8 cellular contexts compared by ENCODE assay signal in genomic region chr9:107638922-107639321, GRCh38.
DNase-seq lines count a peak whose midpoint lies in the region; ATAC-seq and TF ChIP-seq lines count a peak whose summit lies in the region.

No MANE protein-coding gene starts in this region.

- H2BK120ac ChIP-seq in IMR-90 (ENCODE audit: low read depth, low read length) = peak overlapping the region; percentile 76; the same call in 1 of the 2 replicates

- dilution Hi-C loops in IMR-90 (cut with HindIII; ENCODE audit: low sequenced_read_pairs, unreplicated experiment) = no loop called here

- H4K5ac ChIP-seq in IMR-90 (ENCODE audit: low read depth, low read length) = peak overlapping the region; percentile 52

- peak overlapping the region; percentile 85; the same call in 1 of the 2 replicates for H3K56ac ChIP-seq in IMR-90 (ENCODE audit: extremely low read depth, insufficient read depth, low read length)

- peak overlapping the region; percentile 47 for H3K23ac ChIP-seq in IMR-90 (ENCODE audit: low read depth, low read length)

- CTCF ChIA-PET in IMR-90 (lab: Yijun Ruan, JAX) = interaction anchor here (0.7 kb wide), 1 partner anchor 169 kb away, joined by 3 read pairs; no protein-coding TSS in a partner anchor

- H4K20me1 ChIP-seq in IMR-90 (ENCODE audit: insufficient read depth, low read length) = no peaks in the 10 kb centered on the region

- H3K9me3 ChIP-seq in IMR-90 (ENCODE audit: control insufficient read depth, insufficient read depth, low read length) (no peaks in the 10 kb centered on the region), spleen (no peaks in the 10 kb centered on the region)

- peak overlapping the region; percentile 70; the same call in 1 of the 2 replicates for H2BK20ac ChIP-seq in IMR-90 (ENCODE audit: low read depth, low read length)

- H3K14ac ChIP-seq in IMR-90 (replicated peaks; ENCODE audit: low read depth, low read length) = peak overlapping the region; percentile 29; the same call in 1 of the 2 replicates

- H3K4ac ChIP-seq in IMR-90 (ENCODE audit: low read depth, low read length) = peak overlapping the region; percentile 80; the same call in 1 of the 2 replicates

- H3K27me3 ChIP-seq in IMR-90 (ENCODE audit: control insufficient read depth, insufficient read depth, low read length) (no peaks in the 10 kb centered on the region), spleen (replicated peaks in 1 of 7) (peaks cover 0 to 12% (median 0%) of the 10 kb centered on the region in 7 donors)

- TF ChIP-seq CTCF in IMR-90 (conservative IDR thresholded peaks at IDR 0.05; ENCODE audit: low read depth, low read length) = no peak
- TF ChIP-seq CTCF in spleen (IDR thresholded peaks at IDR 0.05 in 8 of 11, conservative IDR thresholded peaks at IDR 0.05 in 3 of 11) = no peak

- H3K9me1 ChIP-seq in IMR-90 (ENCODE audit: insufficient read depth, low read length) = peaks cover 14% of the 10 kb centered on the region; the same call in 1 of the 2 replicates

- ATAC-seq in IMR-90 (ENCODE audit: low read depth) (no peak), left cardiac atrium (peak in 1 of 2 donors; percentile 25), HG02759 (IDR thresholded peaks at IDR 0.05; ENCODE audit: unreplicated experiment) (no peak)

- no peaks in the 10 kb centered on the region for H3K79me1 ChIP-seq in IMR-90 (ENCODE audit: low read depth in 1 of 2, low read length in 2 of 2)

- H2BK5ac ChIP-seq in IMR-90 (ENCODE audit: low read depth, low read length, poor library complexity, severe bottlenecking) = peak overlapping the region; percentile 78

- H2AFZ ChIP-seq in IMR-90 (replicated peaks; ENCODE audit: low read length, poor library complexity) = peak overlapping the region; percentile 70

- peak overlapping the region; percentile 35; the same call in 1 of the 2 replicates for H4K91ac ChIP-seq in IMR-90 (ENCODE audit: insufficient read depth, low read depth, low read length)

- H3K4me3 ChIP-seq in IMR-90 (ENCODE audit: insufficient read depth, low read depth, low read length) (peak overlapping the region; percentile 37), spleen (peak overlapping the region in 4 of 8 donors; percentile 38 to 68 (median 44))

- TF ChIP-seq POLR2A in IMR-90 (IDR thresholded peaks at IDR 0.05; ENCODE audit: low read depth, low read length) (peak; percentile 83), spleen (IDR thresholded peaks at IDR 0.05) (no peak)

- peak overlapping the region; percentile 66; the same call in 1 of the 2 replicates for H3K18ac ChIP-seq in IMR-90 (ENCODE audit: low read depth, low read length)

- H2BK15ac ChIP-seq in IMR-90 (ENCODE audit: low read depth, low read length) = peak overlapping the region; percentile 4; the same call in 1 of the 3 replicates

- in situ Hi-C loops in IMR-90 (cut with MboI; ENCODE audit: low sequenced_read_pairs) (loop anchor here (10.0 kb wide), 1 partner anchor 636 kb away; no protein-coding TSS in a partner anchor), SK-MEL-5 (cut with HindIII; ENCODE audit: low pct_unique_long_range_greater_than_20kb, low sequenced_read_pairs) (no loop called here)

- H3K4me2 ChIP-seq in IMR-90 (ENCODE audit: low read depth, low read length) = peak overlapping the region; percentile 93

- intact Hi-C loops in IMR-90 (cut with micrococcal nuclease) = loop anchor here (1.0 to 5.0 kb wide), 8 partner anchors 68 to 913 kb away; no protein-coding TSS in a partner anchor
- intact Hi-C loops in left cardiac atrium (cut with DNase I) = loop anchor here in 1 of 2 donors (5.0 kb wide), 1 partner anchor 113 kb away; no protein-coding TSS in a partner anchor
- intact Hi-C loops in spleen (cut with DNase I; ENCODE audit: low total_unique reads) = no loop called here

- H2AK5ac ChIP-seq in IMR-90 (ENCODE audit: low read depth, low read length) = peak overlapping the region; percentile 13; the same call in 1 of the 2 replicates

- H2AK9ac ChIP-seq in IMR-90 (replicated peaks; ENCODE audit: low read depth, low read length, poor library complexity) = peak overlapping the region; percentile 47

- H3K27ac ChIP-seq in IMR-90 (ENCODE audit: insufficient read depth, low read length) (peak overlapping the region; percentile 61; the same call in 1 of the 2 replicates), spleen (peak overlapping the region; percentile 80 to 93 (median 90))

- H3K36me3 ChIP-seq in IMR-90 (ENCODE audit: control insufficient read depth, insufficient read depth, low read length) (no peaks in the 10 kb centered on the region), spleen (no peaks in the 10 kb centered on the region)

- H4K8ac ChIP-seq in IMR-90 (ENCODE audit: low read depth in 2 of 2, low read length in 2 of 2) = peak overlapping the region; percentile 1 to 74; a peak in 3 of 4 replicates

- 0 out of 2 replicates have a peak, but pooled peaks have one; percentile 2 for TF ChIP-seq RAD21 in IMR-90 (IDR thresholded peaks at IDR 0.05; ENCODE audit: low read length)

- H3K4me1 ChIP-seq in IMR-90 (ENCODE audit: control insufficient read depth, insufficient read depth, low read length) (peaks cover 10% of the 10 kb centered on the region), spleen (peaks cover 4 to 44% (median 24%) of the 10 kb centered on the region in 6 donors)

- DNase-seq in IMR-90 (peak; percentile 77), SK-MEL-5 (ENCODE audit: low read depth, low spot score) (peak; percentile 56), left cardiac atrium (peak; percentile 72), spleen (no peak), COR-L47 (lab: John Stamatoyannopoulos, UW) (no peak), COLO829 (ENCODE audit: low spot score) (no peak)
- DNase-seq in stimulated activated CD4-positive, alpha-beta T cell treated with anti-CD3 and anti-CD28 coated beads, Interleukin-2, amount 100 ng/mL, for 24 hours = no peak

- 40% methylated on average over 1 of the region's 4 CpGs; no CpG with 5 or more reads in 1 of the 2 experiments for WGBS in IMR-90 (ENCODE audit: extremely low coverage in 2 of 2, insufficient read length in 1 of 2), 2 experiments
- WGBS in spleen, 5 donors = 22 to 36% (median 25%) methylated on average over 4 of the region's 4 CpGs

- POLR2A ChIA-PET in IMR-90 (lab: Charles Lee; ENCODE audit: unreplicated experiment) = no interaction called here

- no TSS peak for BruUV-seq in IMR-90 (replicated peaks; lab: Mats Ljungman, UMichigan)

- H3K9ac ChIP-seq in IMR-90 (ENCODE audit: low read depth, low read length) = peak overlapping the region; percentile 25

TF ChIP-seq in IMR-90, 13 proteins besides CTCF, POLR2A, EP300 and RAD21:
- TF ChIP-seq NFE2L2 (IDR thresholded peaks at IDR 0.05; ENCODE audit: low read depth, low read length) = no peak

Comparison
In these comparisons a context has a peak if more than half of its experiments do, and no peak if none do; other contexts are left out.
1. DNase-seq: peak in IMR-90 (single experiment), SK-MEL-5 (single experiment) and left cardiac atrium (single experiment); none in spleen (single experiment), COR-L47 (single experiment), COLO829 (single experiment) and stimulated activated CD4-positive, alpha-beta T cell treated with anti-CD3 and anti-CD28 coated beads, Interleukin-2, amount 100 ng/mL, for 24 hours (0 of 2).